In the genomic region with DNA sequence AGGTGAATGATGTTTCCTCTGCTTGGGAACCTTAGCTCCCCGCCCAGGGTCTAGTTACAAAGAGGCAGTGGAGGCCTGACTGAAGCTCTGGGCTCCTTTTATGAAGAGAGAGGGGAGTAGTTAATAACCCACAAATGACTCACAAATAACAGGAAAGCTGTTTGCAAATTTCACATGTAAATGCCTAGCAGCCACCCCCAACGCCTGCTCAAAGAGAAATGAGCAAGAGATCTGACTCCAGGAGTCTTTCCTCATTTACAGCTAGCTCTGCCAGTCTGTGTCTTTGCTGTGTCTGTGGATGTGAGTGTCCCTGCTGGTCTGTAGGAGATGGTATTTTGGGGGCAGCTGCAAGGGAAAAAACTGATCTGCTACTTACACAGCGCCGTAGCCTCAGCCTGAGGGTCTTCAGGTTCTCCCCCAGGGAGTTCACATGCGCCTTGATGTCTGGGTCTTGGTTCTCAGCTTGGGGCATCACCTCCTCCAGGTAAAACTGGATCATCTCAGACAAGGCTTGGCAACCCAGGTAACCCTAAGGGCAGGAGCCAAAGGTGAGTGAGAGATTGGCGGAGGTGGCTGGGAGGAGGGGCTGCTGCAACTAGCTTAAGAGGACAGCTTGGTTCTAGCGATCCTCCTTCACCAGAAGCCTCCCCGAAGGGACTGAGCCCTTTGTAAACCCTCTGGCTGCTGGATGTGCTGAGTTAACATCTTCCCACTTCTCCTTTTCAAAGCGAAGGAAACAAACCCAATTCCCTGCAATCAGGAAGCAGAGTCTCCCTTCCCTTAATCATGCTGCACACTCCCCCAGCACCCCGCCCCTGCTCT, we compare ENCODE assay signal across 8 cellular contexts. TPM values are rescaled to one million over a fixed set of nuclear protein-coding genes. Genes with fewer than 3 reads are reported as not detected.
A peak's percentile ranks its signal among the peaks of the same experiment; 100 is the strongest.
DNase-seq lines count a peak whose midpoint lies in the region; ATAC-seq and TF ChIP-seq lines count a peak whose summit lies in the region.

A gene with protein sequence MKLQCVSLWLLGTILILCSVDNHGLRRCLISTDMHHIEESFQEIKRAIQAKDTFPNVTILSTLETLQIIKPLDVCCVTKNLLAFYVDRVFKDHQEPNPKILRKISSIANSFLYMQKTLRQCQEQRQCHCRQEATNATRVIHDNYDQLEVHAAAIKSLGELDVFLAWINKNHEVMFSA (plus strand): TSS at position 243 of the 822 bp plus-strand sequence. CDS start 65,890 bp downstream, outside the sequence.

- no peaks in the 10 kb centered on the region for H3K36me3 Mint-ChIP-seq in activated T-cell treated with anti-CD3 and anti-CD28 coated beads, Interleukin-2, amount 50 U/mL, for 72 hours (ENCODE audit: insufficient read depth in 2 of 2)
- H3K36me3 Mint-ChIP-seq in stimulated activated naive B cell treated with anti-CD40 and anti-IgM and Interleukin-4, amounts not matched to agents 10 μg/mL and 1 μg/mL and 100 μg/mL, for 72 hours, result no peaks in the 10 kb centered on the region

- no peak within 1 kb of the TSS for H3K27ac Mint-ChIP-seq in activated T-cell treated with anti-CD3 and anti-CD28 coated beads, Interleukin-2, amount 50 U/mL, for 72 hours
- peak within 1 kb of the TSS; percentile 78 for H3K27ac Mint-ChIP-seq in stimulated activated naive B cell treated with anti-CD40 and anti-IgM and Interleukin-4, amounts not matched to agents 10 μg/mL and 1 μg/mL and 100 μg/mL, for 72 hours

- no peak within 1 kb of the TSS for H3K4me3 ChIP-seq in epithelial cell of esophagus (ENCODE audit: low read length)

- no peak for TF ChIP-seq CTCF in epithelial cell of esophagus (IDR thresholded peaks at IDR 0.05; ENCODE audit: insufficient read depth, low read depth, low read length, missing control alignments)

- no peak for ATAC-seq in activated T-cell treated with anti-CD3 and anti-CD28 coated beads, Interleukin-2, amount 50 U/mL, for 72 hours (replicated peaks in 1 of 2)
- ATAC-seq in stimulated activated naive B cell treated with anti-CD40 and anti-IgM and Interleukin-4, amounts not matched to agents 10 μg/mL and 1 μg/mL and 100 μg/mL, for 72 hours (replicated peaks), result peak in 1 of 2 donors; percentile 12

- H3K4me3 Mint-ChIP-seq in activated T-cell treated with anti-CD3 and anti-CD28 coated beads, Interleukin-2, amount 50 U/mL, for 72 hours, result peak within 1 kb of the TSS; percentile 46 to 60
- peak within 1 kb of the TSS; percentile 52 to 67 for H3K4me3 Mint-ChIP-seq in stimulated activated naive B cell treated with anti-CD40 and anti-IgM and Interleukin-4, amounts not matched to agents 10 μg/mL and 1 μg/mL and 100 μg/mL, for 72 hours

- peaks cover 40% of the 10 kb centered on the region for H3K27me3 Mint-ChIP-seq in activated T-cell treated with anti-CD3 and anti-CD28 coated beads, Interleukin-2, amount 50 U/mL, for 72 hours (ENCODE audit: low read depth)
- no peaks in the 10 kb centered on the region for H3K27me3 Mint-ChIP-seq in stimulated activated naive B cell treated with anti-CD40 and anti-IgM and Interleukin-4, amounts not matched to agents 10 μg/mL and 1 μg/mL and 100 μg/mL, for 72 hours

- H3K9me3 Mint-ChIP-seq in activated T-cell treated with anti-CD3 and anti-CD28 coated beads, Interleukin-2, amount 50 U/mL, for 72 hours, result no peaks in the 10 kb centered on the region
- no peaks in the 10 kb centered on the region for H3K9me3 Mint-ChIP-seq in stimulated activated naive B cell treated with anti-CD40 and anti-IgM and Interleukin-4, amounts not matched to agents 10 μg/mL and 1 μg/mL and 100 μg/mL, for 72 hours

- no peak for DNase-seq in activated T-cell treated with anti-CD3 and anti-CD28 coated beads, Interleukin-2, amount 50 U/mL, for 72 hours
- no peak for DNase-seq in activated T-cell treated with anti-CD3 and anti-CD28 coated beads, Interleukin-2, amount 50 U/mL, for 48 hours
- peak; percentile 43 for DNase-seq in NOMO-1 treated with dmso at 0.1 percent for 144 hours (lab: John Stamatoyannopoulos, UW; ENCODE audit: unreplicated experiment)
- peak; percentile 71 for DNase-seq in epithelial cell of esophagus (ENCODE audit: low read depth)
- no peak for DNase-seq in stimulated activated naive B cell treated with anti-CD40 and anti-IgM and Interleukin-4, amounts not matched to agents 10 μg/mL and 1 μg/mL and 100 μg/mL, for 72 hours
- DNase-seq in D341Med (ENCODE audit: low spot score), result no peak
- DNase-seq in T1000 (lab: John Stamatoyannopoulos, UW), result no peak
- DNase-seq in dedifferentiated amniotic fluid mesenchymal stem cell (ENCODE audit: extremely low spot score), result no peak

- peaks cover 84% of the 10 kb centered on the region for H3K4me1 Mint-ChIP-seq in activated T-cell treated with anti-CD3 and anti-CD28 coated beads, Interleukin-2, amount 50 U/mL, for 72 hours (ENCODE audit: low read depth)
- peaks cover 70 to 95% of the 10 kb centered on the region in 2 donors for H3K4me1 Mint-ChIP-seq in stimulated activated naive B cell treated with anti-CD40 and anti-IgM and Interleukin-4, amounts not matched to agents 10 μg/mL and 1 μg/mL and 100 μg/mL, for 72 hours

RNA-seq across cellular contexts. Expression of the gene that starts here (rescaled TPM):
- total RNA-seq in activated T-cell treated with anti-CD3 and anti-CD28 coated beads, Interleukin-2, amount 50 U/mL, for 72 hours, result not detected

Comparison
In these comparisons a context has a peak if more than half of its experiments do, and no peak if none do; other contexts are left out.
1. DNase-seq: peak in NOMO-1 treated with dmso at 0.1 percent for 144 hours (single experiment) and epithelial cell of esophagus (single experiment); none in activated T-cell treated with anti-CD3 and anti-CD28 coated beads, Interleukin-2, amount 50 U/mL, for 72 hours (0 of 2), activated T-cell treated with anti-CD3 and anti-CD28 coated beads, Interleukin-2, amount 50 U/mL, for 48 hours (0 of 2), stimulated activated naive B cell treated with anti-CD40 and anti-IgM and Interleukin-4, amounts not matched to agents 10 μg/mL and 1 μg/mL and 100 μg/mL, for 72 hours (single experiment), D341Med (single experiment), T1000 (single experiment) and dedifferentiated amniotic fluid mesenchymal stem cell (single experiment).